ENCODE assay signal across 17 cellular contexts in the genomic region with DNA sequence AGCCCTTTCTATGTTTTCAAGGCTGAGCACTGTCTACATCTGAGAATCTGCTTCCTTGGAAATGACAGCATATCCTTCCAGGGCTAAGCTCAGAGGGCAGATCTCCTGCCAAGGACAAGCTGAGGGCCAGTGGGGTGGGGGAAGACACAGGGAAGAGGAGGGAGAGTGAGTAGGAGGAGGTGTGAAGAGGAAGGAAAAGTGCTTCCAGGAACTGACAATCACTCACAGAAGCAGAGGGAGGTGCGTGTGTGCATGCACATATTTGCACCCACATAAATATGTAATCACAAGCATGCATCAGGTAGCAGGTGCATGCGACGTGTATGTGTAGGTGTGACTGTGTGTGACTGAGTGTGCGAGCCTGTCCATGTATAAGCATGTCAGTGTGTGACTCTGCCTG. TPM values are rescaled to one million over a fixed set of nuclear protein-coding genes. Genes with fewer than 3 reads are reported as not detected.
DNase-seq lines count a peak whose midpoint lies in the region; ATAC-seq and TF ChIP-seq lines count a peak whose summit lies in the region.
"Had no signal": no experiment of that assay in that cellular context is flagged by ENCODE, and none has a peak within 500 bp of the region (broad histone marks: within the 10 kb centered on the region; RNA-seq: fewer than 3 reads in every experiment).

No MANE protein-coding gene starts in this region.

- H3F3A ChIP-seq in neural cell (ENCODE audit: insufficient read depth, low read length, poor library complexity, severe bottlenecking) = no peaks in the 10 kb centered on the region

- peaks cover 50% of the 10 kb centered on the region for H3K4me1 Mint-ChIP-seq in dendritic cell treated with granulocyte-macrophage colony-stimulating factor and Interleukin-4, amounts not matched to agents 40 ng/mL and 50 ng/mL, for 4 days (ENCODE audit: low read depth)
- H3K4me1 Mint-ChIP-seq in activated T-cell treated with anti-CD3 and anti-CD28 coated beads, Interleukin-2, amount 50 U/mL, for 24 hours (ENCODE audit: low read depth) = no peaks in the 10 kb centered on the region

- no peak for ATAC-seq in GM19351 (IDR thresholded peaks at IDR 0.05; ENCODE audit: unreplicated experiment)
- ATAC-seq: A549; CD8-positive, alpha-beta T cell had no signal

- H3K27me3 ChIP-seq in neural cell (ENCODE audit: insufficient read depth, low read depth, low read length) = no peaks in the 10 kb centered on the region
- H3K27me3 ChIP-seq in Peyer's patch = no peaks in the 10 kb centered on the region
- H3K27me3 ChIP-seq: BLaER1 had no signal

- H2AFZ ChIP-seq in neural cell (ENCODE audit: low read depth, low read length) = no peak overlapping the region

- CTCF ChIA-PET in HEK293 (lab: Yijun Ruan, JAX) = interaction anchor here (5.1 to 5.9 kb wide), 2 partner anchors 8 to 132 kb away, joined by 50 to 77 read pairs; no protein-coding TSS in a partner anchor

- no peaks in the 10 kb centered on the region for H3K36me3 ChIP-seq in HEK293 (ENCODE audit: control insufficient read depth in 2 of 2, insufficient read depth in 1 of 2, low read length in 2 of 2)
- no peaks in the 10 kb centered on the region for H3K36me3 ChIP-seq in neural cell (ENCODE audit: insufficient read depth, low read length)
- H3K36me3 ChIP-seq in Peyer's patch = no peaks in the 10 kb centered on the region
- H3K36me3 ChIP-seq: BLaER1, HAP-1 had no signal

- intact Hi-C loops in dendritic cell treated with granulocyte-macrophage colony-stimulating factor and Interleukin-4, amounts not matched to agents 40 ng/mL and 50 ng/mL, for 4 days (cut with micrococcal nuclease) = no loop called here

- no peak overlapping the region for H3K4me3 Mint-ChIP-seq in dendritic cell treated with granulocyte-macrophage colony-stimulating factor and Interleukin-4, amounts not matched to agents 40 ng/mL and 50 ng/mL, for 4 days
- H3K4me3 Mint-ChIP-seq in activated T-cell treated with anti-CD3 and anti-CD28 coated beads, Interleukin-2, amount 50 U/mL, for 24 hours = no peak overlapping the region
- H3K4me3 Mint-ChIP-seq: CD14-positive monocyte; CD8-positive, alpha-beta T cell had no signal

- H3K27me3 Mint-ChIP-seq in dendritic cell treated with granulocyte-macrophage colony-stimulating factor and Interleukin-4, amounts not matched to agents 40 ng/mL and 50 ng/mL, for 4 days = peaks cover 69% of the 10 kb centered on the region
- H3K27me3 Mint-ChIP-seq in activated T-cell treated with anti-CD3 and anti-CD28 coated beads, Interleukin-2, amount 50 U/mL, for 24 hours = peaks cover 61% of the 10 kb centered on the region

- H3K4me2 ChIP-seq in neural cell (ENCODE audit: low read length) = peak overlapping the region; percentile 46
- H3K4me2 ChIP-seq: A549, BLaER1 had no signal

- DNase-seq in CD1c-positive myeloid dendritic cell (ENCODE audit: extremely low spot score) (peak; percentile 38), Peyer's patch (no peak), medulla oblongata (ENCODE audit: extremely low spot score) (no peak)
- no peak for DNase-seq in activated T-cell treated with anti-CD3 and anti-CD28 coated beads, Interleukin-2, amount 50 U/mL, for 24 hours
- DNase-seq: Calu3; CD8-positive, alpha-beta T cell; DMS79 treated with DMSO at 0.1 percent for 48 hours; GF-D8 had no signal

- H3K36me3 Mint-ChIP-seq in dendritic cell treated with granulocyte-macrophage colony-stimulating factor and Interleukin-4, amounts not matched to agents 40 ng/mL and 50 ng/mL, for 4 days (ENCODE audit: low read depth) = no peaks in the 10 kb centered on the region
- H3K36me3 Mint-ChIP-seq in activated T-cell treated with anti-CD3 and anti-CD28 coated beads, Interleukin-2, amount 50 U/mL, for 24 hours (ENCODE audit: low read depth) = no peaks in the 10 kb centered on the region
- H3K36me3 Mint-ChIP-seq: CD14-positive monocyte; CD8-positive, alpha-beta T cell had no signal

- H3K9me3 ChIP-seq in HEK293 (ENCODE audit: control insufficient read depth, insufficient read depth, low read depth, low read length) (no peaks in the 10 kb centered on the region), neural cell (ENCODE audit: low read length) (no peaks in the 10 kb centered on the region), Peyer's patch (no peaks in the 10 kb centered on the region)
- H3K9me3 ChIP-seq: A549, BLaER1, HAP-1 had no signal

- peak overlapping the region; percentile 49 for H3K9ac ChIP-seq in neural cell (ENCODE audit: low read length)
- H3K9ac ChIP-seq: BLaER1 had no signal

- no peaks in the 10 kb centered on the region for H4K20me1 ChIP-seq in neural cell (ENCODE audit: insufficient read depth)
- H4K20me1 ChIP-seq: BLaER1 had no signal

- no peak for TF ChIP-seq POLR2A in Peyer's patch (IDR thresholded peaks at IDR 0.05)

- H3K9me3 Mint-ChIP-seq in dendritic cell treated with granulocyte-macrophage colony-stimulating factor and Interleukin-4, amounts not matched to agents 40 ng/mL and 50 ng/mL, for 4 days = no peaks in the 10 kb centered on the region
- H3K9me3 Mint-ChIP-seq in activated T-cell treated with anti-CD3 and anti-CD28 coated beads, Interleukin-2, amount 50 U/mL, for 24 hours = no peaks in the 10 kb centered on the region
- H3K9me3 Mint-ChIP-seq: CD8-positive, alpha-beta T cell had no signal

- H3K27ac Mint-ChIP-seq in dendritic cell treated with granulocyte-macrophage colony-stimulating factor and Interleukin-4, amounts not matched to agents 40 ng/mL and 50 ng/mL, for 4 days = peak overlapping the region; percentile 26
- H3K27ac Mint-ChIP-seq in activated T-cell treated with anti-CD3 and anti-CD28 coated beads, Interleukin-2, amount 50 U/mL, for 24 hours = no peak overlapping the region
- H3K27ac Mint-ChIP-seq: CD8-positive, alpha-beta T cell had no signal

- no peak overlapping the region for H3K27ac ChIP-seq in HEK293 (ENCODE audit: extremely low read depth, low read depth, low read length)
- H3K27ac ChIP-seq in neural cell (ENCODE audit: low read length) = peak overlapping the region; percentile 75
- H3K27ac ChIP-seq in Peyer's patch = no peak overlapping the region
- H3K27ac ChIP-seq: A549, BLaER1, HL-60 had no signal

- no peak for TF ChIP-seq RAD21 in neural cell (conservative IDR thresholded peaks at IDR 0.05)

- no peaks in the 10 kb centered on the region for H3K79me2 ChIP-seq in neural cell (replicated peaks; ENCODE audit: insufficient read depth, low read length)

- H3K4me1 ChIP-seq in HEK293 (ENCODE audit: control insufficient read depth, insufficient read depth, low read length) (no peaks in the 10 kb centered on the region), Peyer's patch (no peaks in the 10 kb centered on the region)
- H3K4me1 ChIP-seq: A549, HAP-1 had no signal

- no peaks in the 10 kb centered on the region for H3K9me2 ChIP-seq in neural cell (ENCODE audit: insufficient read depth, low read length)

- TF ChIP-seq EP300 in neural cell (conservative IDR thresholded peaks at IDR 0.05; ENCODE audit: poor library complexity, severe bottlenecking) = no peak

- no peak for TF ChIP-seq CTCF in HEK293 (tag by site-specific recombination; IDR thresholded peaks at IDR 0.05)
- TF ChIP-seq CTCF in neural cell (IDR thresholded peaks at IDR 0.05; ENCODE audit: poor library complexity, severe bottlenecking) = no peak
- TF ChIP-seq CTCF in Peyer's patch (IDR thresholded peaks at IDR 0.05) = no peak

- POLR2A ChIA-PET in HEK293 (lab: Yijun Ruan, JAX) = no interaction called here

- H3K4me3 ChIP-seq in HEK293 (ENCODE audit: low read depth, low read length) (no peak overlapping the region), neural cell (ENCODE audit: low read length) (peak overlapping the region; percentile 56), Peyer's patch (no peak overlapping the region)
- H3K4me3 ChIP-seq: A549, BLaER1, HAP-1 had no signal

TF ChIP-seq in HEK293, 187 proteins besides CTCF, POLR2A, EP300 and RAD21 (continues in another document):
- TF ChIP-seq ZNF791 (tag by site-specific recombination; IDR thresholded peaks at IDR 0.05) = no peak
- no peak for TF ChIP-seq ZNF174 (tag by site-specific recombination; IDR thresholded peaks at IDR 0.05)
- peak; percentile 73 for TF ChIP-seq EGR2 (tag by site-specific recombination; IDR thresholded peaks at IDR 0.05; ENCODE audit: low read depth)
- TF ChIP-seq KLF16 (tag by site-specific recombination; IDR thresholded peaks at IDR 0.05) = no peak
- peak; percentile 80 for TF ChIP-seq ZFHX2 (tag by site-specific recombination; conservative IDR thresholded peaks at IDR 0.05)
- no peak for TF ChIP-seq ZNF311 (tag by site-specific recombination; IDR thresholded peaks at IDR 0.05; ENCODE audit: borderline replicate concordance)
- TF ChIP-seq ZNF366 (tag by site-specific recombination; conservative IDR thresholded peaks at IDR 0.05) = no peak
- TF ChIP-seq ZNF768 (tag by site-specific recombination; IDR thresholded peaks at IDR 0.05) = no peak
- TF ChIP-seq ZNF48 (tag by site-specific recombination; IDR thresholded peaks at IDR 0.05) = no peak

TF ChIP-seq in neural cell, 6 proteins besides CTCF, POLR2A, EP300 and RAD21:
- peak; percentile 10 for TF ChIP-seq POLR2AphosphoS5 (IDR thresholded peaks at IDR 0.05)
- TF ChIP-seq, protein P1, sequence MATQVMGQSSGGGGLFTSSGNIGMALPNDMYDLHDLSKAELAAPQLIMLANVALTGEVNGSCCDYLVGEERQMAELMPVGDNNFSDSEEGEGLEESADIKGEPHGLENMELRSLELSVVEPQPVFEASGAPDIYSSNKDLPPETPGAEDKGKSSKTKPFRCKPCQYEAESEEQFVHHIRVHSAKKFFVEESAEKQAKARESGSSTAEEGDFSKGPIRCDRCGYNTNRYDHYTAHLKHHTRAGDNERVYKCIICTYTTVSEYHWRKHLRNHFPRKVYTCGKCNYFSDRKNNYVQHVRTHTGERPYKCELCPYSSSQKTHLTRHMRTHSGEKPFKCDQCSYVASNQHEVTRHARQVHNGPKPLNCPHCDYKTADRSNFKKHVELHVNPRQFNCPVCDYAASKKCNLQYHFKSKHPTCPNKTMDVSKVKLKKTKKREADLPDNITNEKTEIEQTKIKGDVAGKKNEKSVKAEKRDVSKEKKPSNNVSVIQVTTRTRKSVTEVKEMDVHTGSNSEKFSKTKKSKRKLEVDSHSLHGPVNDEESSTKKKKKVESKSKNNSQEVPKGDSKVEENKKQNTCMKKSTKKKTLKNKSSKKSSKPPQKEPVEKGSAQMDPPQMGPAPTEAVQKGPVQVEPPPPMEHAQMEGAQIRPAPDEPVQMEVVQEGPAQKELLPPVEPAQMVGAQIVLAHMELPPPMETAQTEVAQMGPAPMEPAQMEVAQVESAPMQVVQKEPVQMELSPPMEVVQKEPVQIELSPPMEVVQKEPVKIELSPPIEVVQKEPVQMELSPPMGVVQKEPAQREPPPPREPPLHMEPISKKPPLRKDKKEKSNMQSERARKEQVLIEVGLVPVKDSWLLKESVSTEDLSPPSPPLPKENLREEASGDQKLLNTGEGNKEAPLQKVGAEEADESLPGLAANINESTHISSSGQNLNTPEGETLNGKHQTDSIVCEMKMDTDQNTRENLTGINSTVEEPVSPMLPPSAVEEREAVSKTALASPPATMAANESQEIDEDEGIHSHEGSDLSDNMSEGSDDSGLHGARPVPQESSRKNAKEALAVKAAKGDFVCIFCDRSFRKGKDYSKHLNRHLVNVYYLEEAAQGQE (IDR thresholded peaks at IDR 0.05; ENCODE audit: borderline replicate concordance) = no peak

RNA-seq across cellular contexts. Expression of a gene that starts 43.7 kb away (rescaled TPM):
- 23.0 and 28.9 TPM in 2 replicates for polyA plus RNA-seq in neural cell
- polyA minus RNA-seq in neural cell = 53.9 and 73.8 TPM in 2 replicates
- total RNA-seq in Peyer's patch = 100 to 1,000 TPM in 1 of 4 donors, 10 to 100 TPM in 3; 27.1 to 116 (median 52.9) TPM
